In genomic region chr11:100556781-100557180, GRCh38 we compare ENCODE assay signal across 21 cellular contexts.
DNase-seq lines count a peak whose midpoint lies in the region; ATAC-seq and TF ChIP-seq lines count a peak whose summit lies in the region.
"Had no signal": no experiment of that assay in that cellular context is flagged by ENCODE, and none has a peak within 500 bp of the region (broad histone marks: within the 10 kb centered on the region; RNA-seq: fewer than 3 reads in every experiment).

No MANE protein-coding gene starts in this region.

- no peak overlapping the region for H3K14ac ChIP-seq in IMR-90 (replicated peaks; ENCODE audit: low read depth, low read length)

- H4K8ac ChIP-seq in IMR-90 (ENCODE audit: low read depth in 2 of 2, low read length in 2 of 2) = no peak overlapping the region

- intact Hi-C loops in IMR-90 (cut with micrococcal nuclease) (no loop called here), uterus (cut with DNase I; ENCODE audit: low total_unique reads) (no loop called here), transverse colon (cut with DNase I; ENCODE audit: low total_unique reads) (no loop called here)

- CTCF ChIA-PET in IMR-90 (lab: Yijun Ruan, JAX) = no interaction called here

- H4K5ac ChIP-seq in IMR-90 (ENCODE audit: low read depth, low read length) = no peak overlapping the region

- H2AFZ ChIP-seq in IMR-90 (replicated peaks; ENCODE audit: low read length, poor library complexity) = no peak overlapping the region
- H2AFZ ChIP-seq: GM23338 had no signal

- H3K27me3 ChIP-seq in IMR-90 (ENCODE audit: control insufficient read depth, insufficient read depth, low read length) = peaks cover 1% of the 10 kb centered on the region; the same call in 1 of the 2 replicates
- no peaks in the 10 kb centered on the region for H3K27me3 ChIP-seq in uterus
- no peaks in the 10 kb centered on the region for H3K27me3 ChIP-seq in transverse colon
- H3K27me3 ChIP-seq: BLaER1 had no signal

- POLR2A ChIA-PET in IMR-90 (lab: Charles Lee; ENCODE audit: unreplicated experiment) = interaction anchor here (0.5 kb wide), 2 partner anchors 12 to 69 kb away, joined by 3 read pairs; no protein-coding TSS in a partner anchor

- H3K9me1 ChIP-seq in IMR-90 (ENCODE audit: insufficient read depth, low read length) = no peaks in the 10 kb centered on the region

- H3K27ac ChIP-seq in IMR-90 (ENCODE audit: insufficient read depth, low read length) (no peak overlapping the region), uterus (peak overlapping the region; percentile 45 to 60), transverse colon (no peak overlapping the region)
- H3K27ac ChIP-seq: 22Rv1, BLaER1, C4-2B had no signal

- no peak overlapping the region for H3K56ac ChIP-seq in IMR-90 (ENCODE audit: extremely low read depth, insufficient read depth, low read length)

- no peaks in the 10 kb centered on the region for H3K36me3 ChIP-seq in IMR-90 (ENCODE audit: control insufficient read depth, insufficient read depth, low read length)
- no peaks in the 10 kb centered on the region for H3K36me3 ChIP-seq in uterus
- no peaks in the 10 kb centered on the region for H3K36me3 ChIP-seq in transverse colon
- H3K36me3 ChIP-seq: BLaER1, HAP-1 had no signal

- no peaks in the 10 kb centered on the region for H4K20me1 ChIP-seq in IMR-90 (ENCODE audit: insufficient read depth, low read length)
- H4K20me1 ChIP-seq: BLaER1 had no signal

- WGBS in IMR-90 (ENCODE audit: extremely low coverage in 2 of 2, insufficient read length in 1 of 2), 2 experiments = no CpG with 5 or more reads among the region's 1 CpG
- 29 to 33% methylated on average over 1 of the region's 1 CpG for WGBS in transverse colon (ENCODE audit: low coverage in 1 of 2), 2 donors

- no peak overlapping the region for H3K9ac ChIP-seq in IMR-90 (ENCODE audit: low read depth, low read length)
- H3K9ac ChIP-seq: BLaER1 had no signal

- TF ChIP-seq POLR2A in IMR-90 (IDR thresholded peaks at IDR 0.05; ENCODE audit: low read depth, low read length) (no peak), uterus (IDR thresholded peaks at IDR 0.05) (no peak), transverse colon (IDR thresholded peaks at IDR 0.05) (no peak)

- 0 out of 2 replicates have a peak overlapping the region, but pooled peaks have one; percentile 19 for H2BK120ac ChIP-seq in IMR-90 (ENCODE audit: low read depth, low read length)

- H2BK15ac ChIP-seq in IMR-90 (ENCODE audit: low read depth, low read length) = no peak overlapping the region; the same call in 2 of the 3 replicates

- DNase-seq in EH (ENCODE audit: low read depth) (peak; percentile 37), IMR-90 (no peak), fibroblast of villous mesenchyme (ENCODE audit: low read depth) (peak; percentile 50), uterus (no peak), NOMO-1 treated with dmso at 0.1 percent for 144 hours (lab: John Stamatoyannopoulos, UW; ENCODE audit: unreplicated experiment) (no peak), transverse colon (no peak), MV-4-11 (lab: John Stamatoyannopoulos, UW) (no peak)
- DNase-seq: Caco-2; CD4-positive, CD25-positive, alpha-beta regulatory T cell; CD8-positive, alpha-beta T cell; DMS153; DND-41; EL; GDM1; HFFc6 had no signal

- no peak overlapping the region for H3K23ac ChIP-seq in IMR-90 (ENCODE audit: low read depth, low read length)

- H3K9me3 ChIP-seq in IMR-90 (ENCODE audit: control insufficient read depth, insufficient read depth, low read length) (no peaks in the 10 kb centered on the region), uterus (no peaks in the 10 kb centered on the region), transverse colon (no peaks in the 10 kb centered on the region)
- H3K9me3 ChIP-seq: BLaER1, Caco-2 had no signal

- H3K79me1 ChIP-seq in IMR-90 (ENCODE audit: low read depth in 1 of 2, low read length in 2 of 2) = no peaks in the 10 kb centered on the region

- in situ Hi-C loops in IMR-90 (cut with MboI; ENCODE audit: low sequenced_read_pairs) (no loop called here), transverse colon (cut with MboI; ENCODE audit: low pct_ligation_motif_present in 1 of 4, low pct_unique_long_range_greater_than_20kb in 1 of 4, low sequenced_read_pairs in 3 of 4) (no loop called here)

- no peak for TF ChIP-seq RAD21 in IMR-90 (IDR thresholded peaks at IDR 0.05; ENCODE audit: low read length)

- dilution Hi-C loops in IMR-90 (cut with HindIII; ENCODE audit: low sequenced_read_pairs, unreplicated experiment) = no loop called here

- TF ChIP-seq CTCF in IMR-90 (conservative IDR thresholded peaks at IDR 0.05; ENCODE audit: low read depth, low read length) (no peak), fibroblast of villous mesenchyme (IDR thresholded peaks at IDR 0.05; ENCODE audit: insufficient read depth, low read depth, low read length) (no peak), uterus (IDR thresholded peaks at IDR 0.05) (no peak), transverse colon (IDR thresholded peaks at IDR 0.05) (no peak)

- no peak for TF ChIP-seq EP300 in transverse colon (IDR thresholded peaks at IDR 0.05; ENCODE audit: low read depth)

- no TSS peak for BruUV-seq in IMR-90 (replicated peaks; lab: Mats Ljungman, UMichigan)

- no peak overlapping the region for H2BK5ac ChIP-seq in IMR-90 (ENCODE audit: low read depth, low read length, poor library complexity, severe bottlenecking)

- no peak overlapping the region for H2AK5ac ChIP-seq in IMR-90 (ENCODE audit: low read depth, low read length)

- H3K4me2 ChIP-seq in IMR-90 (ENCODE audit: low read depth, low read length) = no peak overlapping the region
- H3K4me2 ChIP-seq: BLaER1 had no signal

- no peak overlapping the region for H2AK9ac ChIP-seq in IMR-90 (replicated peaks; ENCODE audit: low read depth, low read length, poor library complexity)

- no peak overlapping the region for H2BK20ac ChIP-seq in IMR-90 (ENCODE audit: low read depth, low read length)

- H3K4me3 ChIP-seq in IMR-90 (ENCODE audit: insufficient read depth, low read depth, low read length) (no peak overlapping the region), fibroblast of villous mesenchyme (ENCODE audit: low read depth, low read length) (no peak overlapping the region), uterus (no peak overlapping the region), transverse colon (no peak overlapping the region)
- H3K4me3 ChIP-seq: BLaER1, GM12878, GM23338, HAP-1 had no signal

- no peak overlapping the region for H4K91ac ChIP-seq in IMR-90 (ENCODE audit: insufficient read depth, low read depth, low read length)

- no peak overlapping the region; the same call in 1 of the 2 replicates for H3K18ac ChIP-seq in IMR-90 (ENCODE audit: low read depth, low read length)

- H3K4ac ChIP-seq in IMR-90 (ENCODE audit: low read depth, low read length) = no peak overlapping the region

- no peak; the same call in 1 of the 2 replicates for ATAC-seq in IMR-90 (ENCODE audit: low read depth)
- ATAC-seq: CD8-positive, alpha-beta T cell; GM12878; GM23338 had no signal

- no peaks in the 10 kb centered on the region for H3K4me1 ChIP-seq in IMR-90 (ENCODE audit: control insufficient read depth, insufficient read depth, low read length)
- H3K4me1 ChIP-seq in uterus = peaks cover 0 to 7% of the 10 kb centered on the region in 2 donors
- peaks cover 0 to 12% (median 0%) of the 10 kb centered on the region in 4 donors for H3K4me1 ChIP-seq in transverse colon
- H3K4me1 ChIP-seq: BLaER1, Caco-2 had no signal

TF ChIP-seq in IMR-90, 13 proteins besides CTCF, POLR2A, EP300 and RAD21:
- TF ChIP-seq SMC3 (IDR thresholded peaks at IDR 0.05; ENCODE audit: low read depth, low read length) = no peak
- no peak for TF ChIP-seq NFE2L2 (IDR thresholded peaks at IDR 0.05; ENCODE audit: low read depth, low read length)
- no peak for TF ChIP-seq RCOR1 (IDR thresholded peaks at IDR 0.05; ENCODE audit: insufficient replicate concordance, low read length)
- no peak for TF ChIP-seq BHLHE40 (IDR thresholded peaks at IDR 0.05; ENCODE audit: low read depth, low read length)
- TF ChIP-seq ELK1 (IDR thresholded peaks at IDR 0.05; ENCODE audit: borderline replicate concordance, low read depth, low read length) = no peak
- TF ChIP-seq MAFK (IDR thresholded peaks at IDR 0.05; ENCODE audit: low read depth, low read length) = no peak
- no peak for TF ChIP-seq CHD1 (IDR thresholded peaks at IDR 0.05; ENCODE audit: low read depth, low read length)

Comparison
In these comparisons a context has a peak if more than half of its experiments do, and no peak if none do; other contexts are left out.
1. DNase-seq: peak in EH (single experiment) and fibroblast of villous mesenchyme (single experiment); none in IMR-90 (single experiment), uterus (0 of 2), NOMO-1 treated with dmso at 0.1 percent for 144 hours (single experiment), transverse colon (single experiment) and MV-4-11 (single experiment).
2. H3K27ac ChIP-seq: peak in uterus (2 of 2); none in IMR-90 (single experiment) and transverse colon (0 of 4).